Comparison of ENCODE assay signal across 8 cellular contexts in the genomic region with DNA sequence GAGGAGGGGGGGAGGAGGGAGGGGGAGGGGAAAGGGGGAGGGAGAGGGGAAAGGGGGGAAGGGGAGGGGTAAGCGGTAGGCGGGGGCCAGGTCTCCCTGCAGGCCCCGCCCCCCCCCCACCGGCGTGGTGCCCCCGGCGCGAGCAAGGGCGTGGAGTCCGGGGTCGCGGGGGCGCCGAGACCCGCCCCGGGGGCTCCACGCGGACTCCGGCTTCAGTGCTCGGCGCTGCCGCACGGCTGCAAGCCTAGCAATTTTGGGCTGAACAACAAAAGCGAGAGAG.
DNase-seq lines count a peak whose midpoint lies in the region; ATAC-seq and TF ChIP-seq lines count a peak whose summit lies in the region.

No MANE protein-coding gene starts in this region.

- H3K4me1 ChIP-seq in iPS-20b (ENCODE audit: insufficient read depth, low read length) (peaks cover 3% of the 10 kb centered on the region; the same call in 1 of the 2 replicates), stomach smooth muscle (ENCODE audit: control insufficient read depth, insufficient read depth, low read length) (peaks cover 51% of the 10 kb centered on the region)

- no peak overlapping the region for H3K27ac ChIP-seq in HL-60 (replicated peaks)
- no peak overlapping the region for H3K27ac ChIP-seq in iPS-20b (ENCODE audit: low read length)
- peak overlapping the region; percentile 69 for H3K27ac ChIP-seq in stomach smooth muscle (ENCODE audit: low read length)

- TF ChIP-seq CTCF in HL-60 (IDR thresholded peaks at IDR 0.05; ENCODE audit: insufficient read depth, low read length): no peak

- H3K27me3 ChIP-seq in HL-60 (ENCODE audit: insufficient read depth, poor library complexity, severe bottlenecking) (no peaks in the 10 kb centered on the region), iPS-20b (ENCODE audit: insufficient read depth, low read length) (peaks cover 11% of the 10 kb centered on the region; the same call in 1 of the 2 replicates), stomach smooth muscle (ENCODE audit: control insufficient read depth in 1 of 2, insufficient read depth in 2 of 2, low read length in 2 of 2) (no peaks in the 10 kb centered on the region)

- H3K27ac Mint-ChIP-seq in activated naive CD8-positive, alpha-beta T cell treated with anti-CD3 and anti-CD28 coated beads, Interleukin-2, amount 50 U/mL, for 24 hours: no peak overlapping the region

- peak; percentile 4 for ATAC-seq in activated naive CD8-positive, alpha-beta T cell treated with anti-CD3 and anti-CD28 coated beads, Interleukin-2, amount 50 U/mL, for 24 hours
- no peak for ATAC-seq in activated CD4-positive, CD25-positive, alpha-beta regulatory T cell treated with anti-CD3 and anti-CD28 coated beads, Interleukin-2, amount 50 U/mL, for 24 hours
- ATAC-seq in HG02884 (IDR thresholded peaks at IDR 0.05; ENCODE audit: unreplicated experiment): no peak

- H3K9me3 ChIP-seq in iPS-20b (ENCODE audit: insufficient read depth, low read depth, low read length): no peaks in the 10 kb centered on the region
- H3K9me3 ChIP-seq in stomach smooth muscle (ENCODE audit: control insufficient read depth in 2 of 2, low read length in 2 of 2): no peaks in the 10 kb centered on the region

- no peaks in the 10 kb centered on the region for H3K36me3 Mint-ChIP-seq in activated naive CD8-positive, alpha-beta T cell treated with anti-CD3 and anti-CD28 coated beads, Interleukin-2, amount 50 U/mL, for 24 hours (ENCODE audit: low read depth)

- peaks cover 28% of the 10 kb centered on the region for H3K4me1 Mint-ChIP-seq in activated naive CD8-positive, alpha-beta T cell treated with anti-CD3 and anti-CD28 coated beads, Interleukin-2, amount 50 U/mL, for 24 hours

- H3K36me3 ChIP-seq in iPS-20b (ENCODE audit: insufficient read depth, low read depth, low read length) (no peaks in the 10 kb centered on the region), stomach smooth muscle (ENCODE audit: control insufficient read depth in 2 of 2, insufficient read depth in 2 of 2, low read length in 2 of 2) (no peaks in the 10 kb centered on the region)

- H3K4me3 ChIP-seq in HL-60 (replicated peaks; ENCODE audit: insufficient read depth, low read length) (peak overlapping the region; percentile 40), iPS-20b (ENCODE audit: low read length) (peak overlapping the region; percentile 67; the same call in 1 of the 2 replicates), stomach smooth muscle (ENCODE audit: low read length in 2 of 2) (peak overlapping the region; percentile 83 to 90)

- no peak overlapping the region for H3K9ac ChIP-seq in iPS-20b (ENCODE audit: low read depth, low read length)
- H3K9ac ChIP-seq in stomach smooth muscle (ENCODE audit: low read length in 2 of 2): peak overlapping the region; percentile 29 to 86

- peak overlapping the region; percentile 79 for H3K4me3 Mint-ChIP-seq in activated naive CD8-positive, alpha-beta T cell treated with anti-CD3 and anti-CD28 coated beads, Interleukin-2, amount 50 U/mL, for 24 hours

- H3K9me3 Mint-ChIP-seq in activated naive CD8-positive, alpha-beta T cell treated with anti-CD3 and anti-CD28 coated beads, Interleukin-2, amount 50 U/mL, for 24 hours: no peaks in the 10 kb centered on the region

- H3K27me3 Mint-ChIP-seq in activated naive CD8-positive, alpha-beta T cell treated with anti-CD3 and anti-CD28 coated beads, Interleukin-2, amount 50 U/mL, for 24 hours: peaks cover 3% of the 10 kb centered on the region

- no peak for DNase-seq in HL-60 (ENCODE audit: low read depth in 1 of 2, low spot score in 1 of 2)
- DNase-seq in activated naive CD8-positive, alpha-beta T cell treated with anti-CD3 and anti-CD28 coated beads, Interleukin-2, amount 50 U/mL, for 24 hours: no peak
- DNase-seq in SW480 (ENCODE audit: low spot score): no peak
- no peak for DNase-seq in NK-92 (lab: John Stamatoyannopoulos, UW; ENCODE audit: unreplicated experiment)
